ENCODE assay signal across 8 cellular contexts in the genomic region with DNA sequence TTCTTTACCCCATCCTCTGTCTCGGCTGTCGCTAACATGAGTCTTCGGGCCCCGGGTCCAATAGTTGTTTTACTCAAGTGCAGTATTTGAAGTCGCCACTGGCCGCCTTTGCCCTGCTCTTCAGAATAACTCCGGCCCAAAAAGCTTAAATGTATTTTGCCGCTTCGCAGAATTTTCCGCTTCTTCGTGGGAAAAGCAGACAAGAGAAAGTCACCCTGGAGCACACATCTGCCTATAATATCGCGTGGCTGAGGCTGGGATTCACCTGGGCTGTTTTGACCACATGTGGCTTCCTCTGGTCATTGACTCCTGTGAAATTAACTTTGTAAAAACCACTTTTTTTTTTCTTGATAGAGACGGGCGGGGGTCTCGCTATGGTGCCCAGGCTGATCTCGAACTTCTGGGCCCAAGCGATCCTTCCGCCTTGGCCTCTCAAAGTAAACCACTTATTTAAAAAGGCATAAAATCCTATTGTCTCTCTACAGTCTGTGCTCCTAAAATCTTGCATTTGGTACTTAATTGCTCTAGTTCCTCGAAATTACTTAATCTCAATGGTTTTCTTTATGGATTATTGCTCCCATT. TPM values are rescaled to one million over a fixed set of nuclear protein-coding genes. Genes with fewer than 3 reads are reported as not detected.
A peak's percentile ranks its signal among the peaks of the same experiment; 100 is the strongest.
DNase-seq lines count a peak whose midpoint lies in the region; ATAC-seq and TF ChIP-seq lines count a peak whose summit lies in the region.

No MANE protein-coding gene starts in this region.

- H3K4me1 Mint-ChIP-seq in CD8-positive, alpha-beta T cell (ENCODE audit: low read depth): peaks cover 38% of the 10 kb centered on the region

- H3K9me3 ChIP-seq in CD8-positive, alpha-beta T cell (ENCODE audit: low read length): no peaks in the 10 kb centered on the region
- no peaks in the 10 kb centered on the region for H3K9me3 ChIP-seq in neuronal stem cell (replicated peaks in 1 of 2; ENCODE audit: control insufficient read depth in 2 of 2, insufficient read depth in 1 of 2, low read depth in 1 of 2, low read length in 2 of 2)

- H2BK5ac ChIP-seq in neuronal stem cell (ENCODE audit: low read length): peak overlapping the region; percentile 93

- H3K4me2 ChIP-seq in neuronal stem cell (ENCODE audit: insufficient read depth, low read length, poor library complexity, severe bottlenecking): peak overlapping the region; percentile 86

- H3K18ac ChIP-seq in neuronal stem cell (ENCODE audit: low read length): peak overlapping the region; percentile 92

- peaks cover 15% of the 10 kb centered on the region for H3K36me3 Mint-ChIP-seq in CD8-positive, alpha-beta T cell

- H3K4ac ChIP-seq in neuronal stem cell (ENCODE audit: low read length): peak overlapping the region; percentile 78

- H3K27me3 ChIP-seq in CD8-positive, alpha-beta T cell (ENCODE audit: insufficient read depth, low read length): no peaks in the 10 kb centered on the region
- no peaks in the 10 kb centered on the region for H3K27me3 ChIP-seq in neuronal stem cell (ENCODE audit: control insufficient read depth in 3 of 3, insufficient read depth in 3 of 3, low read depth in 1 of 3, low read length in 3 of 3)

- no peak overlapping the region for H2BK12ac ChIP-seq in neuronal stem cell (ENCODE audit: low read length)

- no peak for DNase-seq in CD8-positive, alpha-beta T cell
- DNase-seq in RPMI7951 (ENCODE audit: low read depth): peak; percentile 17
- peak; percentile 29 for DNase-seq in epithelial cell of esophagus (ENCODE audit: low read depth)
- DNase-seq in neuronal stem cell (ENCODE audit: low spot score): peak; percentile 1
- DNase-seq in hippocampal formation (lab: John Stamatoyannopoulos, UW): no peak

- intact Hi-C loops in CD8-positive, alpha-beta T cell (cut with DNase I, micrococcal nuclease): loop anchor here (1.0 to 10.0 kb wide), 15 partner anchors 115 to 1109 kb away; a partner anchor contains a TSS

- WGBS in neuronal stem cell (ENCODE audit: extremely low coverage in 2 of 2, insufficient read length in 2 of 2, insufficient replicate concordance in 1 of 2), 2 donors: no CpG with 5 or more reads among the region's 20 CpGs

- peak overlapping the region; percentile 84 for H3K27ac ChIP-seq in CD8-positive, alpha-beta T cell (ENCODE audit: low read depth, low read length)
- H3K27ac ChIP-seq in neuronal stem cell (replicated peaks; ENCODE audit: low read length): peak overlapping the region; percentile 92

- H3K36me3 ChIP-seq in CD8-positive, alpha-beta T cell (ENCODE audit: insufficient read depth, low read length): no peaks in the 10 kb centered on the region
- peaks cover 0 to 24% of the 10 kb centered on the region in 2 donors for H3K36me3 ChIP-seq in neuronal stem cell (replicated peaks in 1 of 2; ENCODE audit: control insufficient read depth in 2 of 2, insufficient read depth in 2 of 2, low read length in 2 of 2)

- no peak overlapping the region for H4K91ac ChIP-seq in neuronal stem cell (ENCODE audit: low read depth, low read length, poor library complexity)

- peak overlapping the region; percentile 96 for H3K9ac ChIP-seq in neuronal stem cell (ENCODE audit: low read depth, low read length, poor library complexity)

- no peak for TF ChIP-seq CTCF in CD8-positive, alpha-beta T cell (IDR thresholded peaks at IDR 0.05)
- TF ChIP-seq CTCF in epithelial cell of esophagus (IDR thresholded peaks at IDR 0.05; ENCODE audit: insufficient read depth, low read depth, low read length, missing control alignments): no peak

- POLR2A ChIA-PET in CD8-positive, alpha-beta T cell (lab: Charles Lee): interaction anchor here (1.0 to 1.8 kb wide), 2 partner anchors 10 to 1153 kb away, joined by 5 read pairs; a partner anchor contains a TSS

- peaks cover 7% of the 10 kb centered on the region for H3K79me1 ChIP-seq in neuronal stem cell (ENCODE audit: low read depth, low read length)

- H3K4me1 ChIP-seq in CD8-positive, alpha-beta T cell (ENCODE audit: insufficient read depth, low read length): peaks cover 24% of the 10 kb centered on the region
- H3K4me1 ChIP-seq in neuronal stem cell (ENCODE audit: control insufficient read depth in 2 of 2, insufficient read depth in 1 of 2, low read depth in 1 of 2, low read length in 2 of 2): peaks cover 2 to 9% of the 10 kb centered on the region in 2 donors

- H3K9me3 Mint-ChIP-seq in CD8-positive, alpha-beta T cell: no peaks in the 10 kb centered on the region

- no peak overlapping the region for H3K14ac ChIP-seq in neuronal stem cell (ENCODE audit: low read length)

- no peak overlapping the region for H4K8ac ChIP-seq in neuronal stem cell (ENCODE audit: low read depth, low read length)

- ATAC-seq in CD8-positive, alpha-beta T cell: no peak
- ATAC-seq in GM21723 (IDR thresholded peaks at IDR 0.05; ENCODE audit: unreplicated experiment) (peak; percentile 5), GM19324 (IDR thresholded peaks at IDR 0.05; ENCODE audit: low FRiP score, unreplicated experiment) (no peak), HG03159 (IDR thresholded peaks at IDR 0.05; ENCODE audit: unreplicated experiment) (no peak)

- no peak overlapping the region for H2BK15ac ChIP-seq in neuronal stem cell (ENCODE audit: low read length)

- H3K4me3 ChIP-seq in CD8-positive, alpha-beta T cell (ENCODE audit: low read depth, low read length): peak overlapping the region; percentile 60
- H3K4me3 ChIP-seq in epithelial cell of esophagus (ENCODE audit: low read length): peak overlapping the region; percentile 78
- H3K4me3 ChIP-seq in neuronal stem cell (ENCODE audit: low read length in 2 of 2): peak overlapping the region; percentile 79 to 89

- peak overlapping the region; percentile 90 for H2AFZ ChIP-seq in neuronal stem cell (ENCODE audit: low read length)

- H3K23ac ChIP-seq in neuronal stem cell (ENCODE audit: low read depth, low read length, poor library complexity): peak overlapping the region; percentile 98

- peak overlapping the region; percentile 42 for H2BK120ac ChIP-seq in neuronal stem cell (ENCODE audit: low read depth, low read length)

- CTCF ChIA-PET in CD8-positive, alpha-beta T cell (lab: Charles Lee): no interaction called here

- H3K4me3 Mint-ChIP-seq in CD8-positive, alpha-beta T cell: peak overlapping the region; percentile 91

- peak overlapping the region; percentile 97 for H3K27ac Mint-ChIP-seq in CD8-positive, alpha-beta T cell

- H3K27me3 Mint-ChIP-seq in CD8-positive, alpha-beta T cell (ENCODE audit: low read depth): no peaks in the 10 kb centered on the region

- peak overlapping the region; percentile 62 for H2AK5ac ChIP-seq in neuronal stem cell (ENCODE audit: low read depth, low read length)

RNA-seq across cellular contexts. Expression of a gene that starts 0.7 kb away (rescaled TPM):
- 10 to 100 TPM; 28.0 to 31.1 TPM for total RNA-seq in CD8-positive, alpha-beta T cell
- total RNA-seq in RPMI7951 (2014; rRNA removed; shearing (Covaris generic)): 34.1 and 38.9 TPM in 2 replicates
- 21.1 TPM for polyA plus RNA-seq in neuronal stem cell (2013, experiment 1 of 2)
- polyA plus RNA-seq in neuronal stem cell (2013, experiment 2 of 2): 20.7 TPM

Comparison
In these comparisons a context has a peak if more than half of its experiments do, and no peak if none do; other contexts are left out.
1. DNase-seq: peak in RPMI7951 (single experiment), epithelial cell of esophagus (single experiment) and neuronal stem cell (single experiment); none in CD8-positive, alpha-beta T cell (0 of 7) and hippocampal formation (0 of 2).
2. Peak in every context shown above with its lines, with median percentiles within 50 percentile points of each other: H3K4me3 ChIP-seq.